20 cellular contexts compared by ENCODE assay signal in genomic region chr3:23086366-23086765, GRCh38.
"Had no signal": no experiment of that assay in that cellular context is flagged by ENCODE, and none has a peak within 500 bp of the region (broad histone marks: within the 10 kb centered on the region; RNA-seq: fewer than 3 reads in every experiment).

No MANE protein-coding gene starts in this region.

- ATAC-seq: activated CD8-positive, alpha-beta T cell treated with anti-CD3 and anti-CD28 coated beads for 36 hours; right cardiac atrium; SK-N-SH treated with all-trans-retinoic acid at 6 μM for 48 hours; stimulated activated naive CD8-positive, alpha-beta T cell treated with anti-CD3 and anti-CD28 coated beads, Interleukin-15, Interleukin-2, amounts not matched to agents 100 U/mL and 50 U/mL, for 24 hours had no signal

- H3K4me3 ChIP-seq: adrenal gland, ascending aorta, left ventricle myocardium inferior had no signal

- H3K27me3 Mint-ChIP-seq: activated CD4-positive, alpha-beta T cell treated with anti-CD3 and anti-CD28 coated beads, Interleukin-2, amount 10 ng/mL, durations not matched to agents 7 days and 5 days; activated CD8-positive, alpha-beta T cell treated with anti-CD3 and anti-CD28 coated beads for 36 hours; activated naive CD4-positive, alpha-beta T cell treated with anti-CD3 and anti-CD28 coated beads, Interleukin-2, amount 50 U/mL, for 24 hours; progenitor cell of endocrine pancreas had no signal

- H3K36me3 Mint-ChIP-seq: activated naive CD4-positive, alpha-beta T cell treated with anti-CD3 and anti-CD28 coated beads, Interleukin-2, amount 50 U/mL, for 24 hours had no signal

- H3K4me3 Mint-ChIP-seq: activated CD4-positive, alpha-beta T cell treated with anti-CD3 and anti-CD28 coated beads, Interleukin-2, amount 10 ng/mL, durations not matched to agents 7 days and 5 days; activated CD8-positive, alpha-beta T cell treated with anti-CD3 and anti-CD28 coated beads for 36 hours; activated naive CD4-positive, alpha-beta T cell treated with anti-CD3 and anti-CD28 coated beads, Interleukin-2, amount 50 U/mL, for 24 hours; activated T-helper 1 cell treated with anti-CD3 and anti-CD28 coated beads, Interleukin-12 subunit alpha, Interleukin-12 subunit beta, Interleukin-2, Interleukin-4 antibody, amounts not matched to agents 30 ng/mL and 10 ng/mL and 1 ng/mL, durations not matched to agents 14 hours and 24 hours and 36 hours; mesothelial cell of epicardium had no signal

- DNase-seq: activated CD4-positive, alpha-beta T cell treated with anti-CD3 and anti-CD28 coated beads, Interleukin-2, amount 10 ng/mL, durations not matched to agents 7 days and 5 days; activated CD4-positive, CD25-positive, alpha-beta regulatory T cell treated with anti-CD3 and anti-CD28 coated beads, Interleukin-2, amount 50 U/mL, for 72 hours; activated CD8-positive, alpha-beta T cell treated with anti-CD3 and anti-CD28 coated beads for 36 hours; activated gamma-delta T cell; adrenal gland; cerebellar nuclear complex; cortex of kidney; hippocampal formation; kidney glomerular epithelial cell; left ventricle myocardium inferior; right cardiac atrium; stimulated activated CD4-positive, alpha-beta T cell treated with anti-CD3 and anti-CD28 coated beads, Interleukin-12 subunit alpha, Interleukin-12 subunit beta, amount 100 ng/mL, for 4 hours; stimulated activated CD4-positive, alpha-beta T cell treated with anti-CD3 and anti-CD28 coated beads, Interleukin-4, amount 100 ng/mL, for 4 hours; stimulated activated naive CD8-positive, alpha-beta T cell treated with anti-CD3 and anti-CD28 coated beads, Interleukin-15, Interleukin-2, amounts not matched to agents 100 U/mL and 50 U/mL, for 24 hours had no signal

- H3K27ac Mint-ChIP-seq: activated CD4-positive, alpha-beta T cell treated with anti-CD3 and anti-CD28 coated beads, Interleukin-2, amount 10 ng/mL, durations not matched to agents 7 days and 5 days; activated CD8-positive, alpha-beta T cell treated with anti-CD3 and anti-CD28 coated beads for 36 hours; activated naive CD4-positive, alpha-beta T cell treated with anti-CD3 and anti-CD28 coated beads, Interleukin-2, amount 50 U/mL, for 24 hours; activated T-helper 1 cell treated with anti-CD3 and anti-CD28 coated beads, Interleukin-12 subunit alpha, Interleukin-12 subunit beta, Interleukin-2, Interleukin-4 antibody, amounts not matched to agents 30 ng/mL and 10 ng/mL and 1 ng/mL, durations not matched to agents 14 hours and 24 hours and 36 hours; mesothelial cell of epicardium; progenitor cell of endocrine pancreas had no signal

- H3K4me1 Mint-ChIP-seq: activated CD4-positive, alpha-beta T cell treated with anti-CD3 and anti-CD28 coated beads, Interleukin-2, amount 10 ng/mL, durations not matched to agents 7 days and 5 days; activated naive CD4-positive, alpha-beta T cell treated with anti-CD3 and anti-CD28 coated beads, Interleukin-2, amount 50 U/mL, for 24 hours had no signal

- H3K9me3 Mint-ChIP-seq: activated CD4-positive, alpha-beta T cell treated with anti-CD3 and anti-CD28 coated beads, Interleukin-2, amount 10 ng/mL, durations not matched to agents 7 days and 5 days; activated CD8-positive, alpha-beta T cell treated with anti-CD3 and anti-CD28 coated beads for 36 hours; activated naive CD4-positive, alpha-beta T cell treated with anti-CD3 and anti-CD28 coated beads, Interleukin-2, amount 50 U/mL, for 24 hours; activated T-helper 1 cell treated with anti-CD3 and anti-CD28 coated beads, Interleukin-12 subunit alpha, Interleukin-12 subunit beta, Interleukin-2, Interleukin-4 antibody, amounts not matched to agents 30 ng/mL and 10 ng/mL and 1 ng/mL, durations not matched to agents 14 hours and 24 hours and 36 hours had no signal
